17 cellular contexts compared by ENCODE assay signal in the genomic region with DNA sequence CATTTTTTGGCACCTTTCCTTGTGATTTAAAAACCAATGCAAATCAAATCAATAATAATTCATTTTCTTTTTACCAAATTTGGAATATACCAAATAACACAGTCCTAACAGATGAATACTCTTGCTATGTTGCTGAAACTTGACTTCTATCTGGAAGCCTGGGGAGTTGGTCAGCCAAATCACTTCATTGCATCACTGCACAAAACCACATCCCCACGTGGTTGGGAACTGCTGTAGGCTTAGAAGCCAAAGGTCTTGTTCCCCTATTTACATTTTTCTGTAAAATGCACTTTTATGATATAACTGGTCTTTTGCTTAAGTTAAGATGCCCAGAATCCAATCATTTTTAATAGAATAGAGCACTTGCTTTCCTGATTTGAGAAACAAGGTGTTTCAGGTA. TPM values are rescaled to one million over a fixed set of nuclear protein-coding genes. Genes with fewer than 3 reads are reported as not detected.
DNase-seq lines count a peak whose midpoint lies in the region; ATAC-seq, FAIRE-seq and TF ChIP-seq lines count a peak whose summit lies in the region.
"Had no signal": no experiment of that assay in that cellular context is flagged by ENCODE, and none has a peak within 500 bp of the region (broad histone marks: within the 10 kb centered on the region; RNA-seq: fewer than 3 reads in every experiment).

No MANE protein-coding gene starts in this region.

- H3K4me3 ChIP-seq in adipocyte (ENCODE audit: low read length) (no peak overlapping the region), testis (no peak overlapping the region)
- H3K4me3 ChIP-seq: thyroid gland had no signal

- H3K36me3 ChIP-seq in adipocyte (ENCODE audit: control insufficient read depth, insufficient read depth, low read length, severe bottlenecking) (no peaks in the 10 kb centered on the region), testis (ENCODE audit: low read depth, missing control alignments) (no peaks in the 10 kb centered on the region)
- H3K36me3 ChIP-seq: thyroid gland had no signal

- no peak overlapping the region for H3K27ac ChIP-seq in testis
- H3K27ac ChIP-seq: 22Rv1, thyroid gland had no signal

- peak; percentile 78 for ATAC-seq in HG03378 (IDR thresholded peaks at IDR 0.05; ENCODE audit: unreplicated experiment)
- ATAC-seq: left colon had no signal

- H3K9ac ChIP-seq in adipocyte (ENCODE audit: low read length): no peak overlapping the region

- peaks cover 4% of the 10 kb centered on the region for H3K4me1 ChIP-seq in adipocyte (ENCODE audit: control insufficient read depth, insufficient read depth, low read length)
- H3K4me1 ChIP-seq in testis: no peaks in the 10 kb centered on the region
- H3K4me1 ChIP-seq: thyroid gland had no signal

- FAIRE-seq in GM12891 (lab: Jason Lieb, UNC): no peak

- CTCF ChIA-PET in activated CD4-positive, alpha-beta memory T cell treated with anti-CD3 and anti-CD28 coated beads for 36 hours (lab: Charles Lee): no interaction called here

- TF ChIP-seq CTCF in testis (IDR thresholded peaks at IDR 0.05): no peak

- H3K4me3 Mint-ChIP-seq in activated CD4-positive, alpha-beta memory T cell treated with anti-CD3 and anti-CD28 coated beads for 36 hours: no peak overlapping the region
- H3K4me3 Mint-ChIP-seq: activated CD4-positive, alpha-beta memory T cell treated with anti-CD3 and anti-CD28 coated beads, Interleukin-2, amount 10 ng/mL, durations not matched to agents 7 days and 5 days had no signal

- intact Hi-C loops in testis (cut with DNase I; ENCODE audit: low total_unique reads): no loop called here
- intact Hi-C loops in activated CD4-positive, alpha-beta memory T cell treated with anti-CD3 and anti-CD28 coated beads for 36 hours (cut with micrococcal nuclease): no loop called here

- H3K9me3 ChIP-seq in adipocyte (ENCODE audit: control insufficient read depth, low read length) (no peaks in the 10 kb centered on the region), testis (no peaks in the 10 kb centered on the region)
- H3K9me3 ChIP-seq: thyroid gland had no signal

- POLR2A ChIA-PET in activated CD4-positive, alpha-beta memory T cell treated with anti-CD3 and anti-CD28 coated beads for 36 hours (lab: Charles Lee): no interaction called here

- WGBS in testis, 2 donors: 14 to 37% methylated on average over 1 of the region's 1 CpG

- H3K9me3 Mint-ChIP-seq in activated CD4-positive, alpha-beta memory T cell treated with anti-CD3 and anti-CD28 coated beads for 36 hours: no peaks in the 10 kb centered on the region
- H3K9me3 Mint-ChIP-seq: activated CD4-positive, alpha-beta memory T cell treated with anti-CD3 and anti-CD28 coated beads, Interleukin-2, amount 10 ng/mL, durations not matched to agents 7 days and 5 days had no signal

- H3K27me3 Mint-ChIP-seq in activated CD4-positive, alpha-beta memory T cell treated with anti-CD3 and anti-CD28 coated beads for 36 hours: peaks cover 4% of the 10 kb centered on the region
- H3K27me3 Mint-ChIP-seq: activated CD4-positive, alpha-beta memory T cell treated with anti-CD3 and anti-CD28 coated beads, Interleukin-2, amount 10 ng/mL, durations not matched to agents 7 days and 5 days had no signal

- H3K27ac Mint-ChIP-seq in activated CD4-positive, alpha-beta memory T cell treated with anti-CD3 and anti-CD28 coated beads for 36 hours: no peak overlapping the region
- H3K27ac Mint-ChIP-seq: activated CD4-positive, alpha-beta memory T cell treated with anti-CD3 and anti-CD28 coated beads, Interleukin-2, amount 10 ng/mL, durations not matched to agents 7 days and 5 days had no signal

- H3K27me3 ChIP-seq in adipocyte (replicated peaks; ENCODE audit: control insufficient read depth, insufficient read depth, low read length) (no peaks in the 10 kb centered on the region), testis (no peaks in the 10 kb centered on the region)
- H3K27me3 ChIP-seq: thyroid gland had no signal

- no peaks in the 10 kb centered on the region for H3K4me1 Mint-ChIP-seq in activated CD4-positive, alpha-beta memory T cell treated with anti-CD3 and anti-CD28 coated beads for 36 hours (ENCODE audit: low read depth)
- H3K4me1 Mint-ChIP-seq: activated CD4-positive, alpha-beta memory T cell treated with anti-CD3 and anti-CD28 coated beads, Interleukin-2, amount 10 ng/mL, durations not matched to agents 7 days and 5 days had no signal

- no peak for TF ChIP-seq POLR2A in testis (IDR thresholded peaks at IDR 0.05)
- TF ChIP-seq POLR2A in GM12891 (IDR thresholded peaks at IDR 0.05; ENCODE audit: low read depth, low read length): no peak

- DNase-seq in NOMO-1 (lab: John Stamatoyannopoulos, UW; ENCODE audit: unreplicated experiment in 2 of 2): peak; percentile 53 to 74
- DNase-seq in NOMO-1 treated with dmso at 0.1 percent for 144 hours (lab: John Stamatoyannopoulos, UW; ENCODE audit: unreplicated experiment): no peak
- peak; percentile 32 for DNase-seq in adipocyte (ENCODE audit: low read depth)
- peak; percentile 25 for DNase-seq in testis
- DNase-seq in activated CD4-positive, alpha-beta memory T cell treated with anti-CD3 and anti-CD28 coated beads for 36 hours: no peak
- DNase-seq in superior temporal gyrus (ENCODE audit: extremely low spot score): no peak
- DNase-seq in GM12891 (ENCODE audit: insufficient read length, low spot score): no peak
- DNase-seq: activated CD4-positive, alpha-beta memory T cell treated with anti-CD3 and anti-CD28 coated beads, Interleukin-2, amount 10 ng/mL, durations not matched to agents 7 days and 5 days; DND-41; NCI-H187 treated with DMSO at 0.1 percent for 48 hours; occipital lobe; Right ventricle myocardium superior; stimulated activated CD4-positive, alpha-beta T cell treated with anti-CD3 and anti-CD28 coated beads, Interleukin-4, amount 100 ng/mL, for 4 hours; thyroid gland had no signal

- H3K36me3 Mint-ChIP-seq in activated CD4-positive, alpha-beta memory T cell treated with anti-CD3 and anti-CD28 coated beads for 36 hours: no peaks in the 10 kb centered on the region

TF ChIP-seq in GM12891, 5 proteins besides CTCF, POLR2A, EP300 and RAD21:
- TF ChIP-seq SPI1 (IDR thresholded peaks at IDR 0.05; ENCODE audit: low read depth, low read length): no peak
- no peak for TF ChIP-seq TAF1 (IDR thresholded peaks at IDR 0.05; ENCODE audit: low read depth, low read length)
- TF ChIP-seq PAX5 (IDR thresholded peaks at IDR 0.05; ENCODE audit: insufficient read depth, low read length, severe bottlenecking): no peak
- no peak for TF ChIP-seq POLR2AphosphoS5 (IDR thresholded peaks at IDR 0.05; ENCODE audit: low read depth, low read length)
- no peak for TF ChIP-seq POU2F2 (IDR thresholded peaks at IDR 0.05; ENCODE audit: low read depth, low read length)
TF ChIP-seq in GM12891: peak in this region for 0.

RNA-seq across cellular contexts. Expression of gene GPR85, which starts 15.2 kb away (rescaled TPM):
- total RNA-seq in testis: 1 to 10 TPM; 2.8 to 5.4 TPM
- polyA plus RNA-seq in testis (ENCODE audit: insufficient read depth, low read depth, low replicate concordance): 18.5 TPM
- total RNA-seq in activated CD4-positive, alpha-beta memory T cell treated with anti-CD3 and anti-CD28 coated beads for 36 hours: not detected
- 0.06 TPM for polyA plus RNA-seq in GM12891 (2012; ENCODE audit: low read depth, missing spikeins)
- total RNA-seq: activated CD4-positive, alpha-beta memory T cell treated with anti-CD3 and anti-CD28 coated beads, Interleukin-2, amount 10 ng/mL, durations not matched to agents 7 days and 5 days had no signal

RNA-seq across cellular contexts. Expression of gene SMIM30, which starts 46.9 kb away (rescaled TPM):
- total RNA-seq in testis: 10 to 100 TPM; 25.9 to 27.7 TPM
- 23.2 TPM for polyA plus RNA-seq in testis (ENCODE audit: insufficient read depth, low read depth, low replicate concordance)
- total RNA-seq in activated CD4-positive, alpha-beta memory T cell treated with anti-CD3 and anti-CD28 coated beads for 36 hours: 10 to 100 TPM; 37.5 to 41.5 TPM
- 43.7 TPM for polyA plus RNA-seq in GM12891 (2012; ENCODE audit: low read depth, missing spikeins)

Comparison
In these comparisons a context has a peak if more than half of its experiments do, and no peak if none do; other contexts are left out.
1. DNase-seq: peak in NOMO-1 (2 of 2), adipocyte (single experiment) and testis (single experiment); none in NOMO-1 treated with dmso at 0.1 percent for 144 hours (single experiment), activated CD4-positive, alpha-beta memory T cell treated with anti-CD3 and anti-CD28 coated beads for 36 hours (single experiment), superior temporal gyrus (single experiment) and GM12891 (single experiment).